ENCODE assay signal across 1 cellular context in the genomic region with DNA sequence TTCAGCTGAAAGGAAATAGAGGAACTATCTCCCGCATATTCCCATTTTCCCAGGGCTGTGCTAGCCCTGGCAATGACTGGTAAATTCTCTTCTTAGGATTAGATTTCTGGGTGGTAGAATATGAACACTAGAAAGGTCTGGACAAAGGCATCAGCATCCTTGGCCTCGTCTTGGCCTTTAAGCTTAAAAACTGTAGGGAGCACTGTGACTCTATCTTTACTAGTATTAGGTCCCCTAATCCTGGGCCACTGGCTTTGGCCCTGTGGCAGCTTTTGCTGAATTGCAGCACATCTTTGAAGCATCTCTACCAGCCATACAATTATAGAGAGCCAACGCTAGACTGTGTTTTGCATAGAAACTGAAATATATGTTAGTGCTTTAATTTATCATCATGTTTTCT.
TF ChIP-seq lines count a peak whose summit lies in the region.

No MANE protein-coding gene starts in this region.

TF ChIP-seq in WTC11, 78 proteins besides CTCF, POLR2A, EP300 and RAD21 (continued from another document):
- TF ChIP-seq MLX (CRISPR knock-in tag; IDR thresholded peaks at IDR 0.05) = no peak
- no peak for TF ChIP-seq CREB1 (CRISPR knock-in tag; IDR thresholded peaks at IDR 0.05)
